33 cellular contexts compared by ENCODE assay signal in the genomic region with DNA sequence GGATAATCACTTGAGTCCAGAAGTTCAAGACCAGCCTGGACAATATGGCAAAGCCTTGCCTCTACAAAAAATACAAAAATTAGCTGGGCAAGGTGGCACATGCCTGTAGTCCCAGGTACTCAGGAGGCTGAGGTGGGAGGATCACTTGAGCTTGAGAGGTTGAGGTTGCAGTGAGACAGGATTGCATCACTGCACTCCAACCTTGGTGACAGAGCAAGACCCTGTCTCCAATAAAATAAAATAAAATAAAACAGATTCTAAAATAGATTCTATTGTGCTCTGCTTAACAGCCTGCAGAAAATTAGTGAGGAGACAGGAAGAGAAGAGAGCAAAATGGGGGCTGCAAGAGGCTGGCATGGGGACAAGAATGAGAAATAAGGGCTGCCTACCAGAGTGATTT.
"Had no signal": no experiment of that assay in that cellular context is flagged by ENCODE, and none has a peak within 500 bp of the region (broad histone marks: within the 10 kb centered on the region; RNA-seq: fewer than 3 reads in every experiment).

No MANE protein-coding gene starts in this region.

- H3K4me1 ChIP-seq: breast epithelium had no signal

- H3K27me3 ChIP-seq: adrenal gland, body of pancreas, brain microvascular endothelial cell, breast epithelium had no signal

- H3K36me3 ChIP-seq: adrenal gland, brain microvascular endothelial cell, breast epithelium had no signal

- H3K4me3 ChIP-seq: adrenal gland, body of pancreas, breast epithelium had no signal

- H3K9me3 ChIP-seq: adrenal gland, body of pancreas, breast epithelium had no signal

- ATAC-seq: activated CD8-positive, alpha-beta T cell treated with anti-CD3 and anti-CD28 coated beads for 36 hours; activated naive CD4-positive, alpha-beta T cell treated with anti-CD3 and anti-CD28 coated beads, Interleukin-2, amount 50 U/mL, for 72 hours; activated T-cell treated with anti-CD3 and anti-CD28 coated beads, Interleukin-2, amount 50 U/mL, for 4 hours; activated T-cell treated with anti-CD3 and anti-CD28 coated beads, Interleukin-2, amount 50 U/mL, for 72 hours; activated T-helper 17 cell treated with anti-CD3 and anti-CD28 coated beads, Interleukin-2, amount 50 U/mL, for 72 hours; body of pancreas had no signal

- H3K27ac ChIP-seq: adrenal gland, body of pancreas, brain microvascular endothelial cell, breast epithelium, VCaP had no signal

- FAIRE-seq: astrocyte, TTC549 had no signal

- DNase-seq: activated B cell treated with CpG ODN at 0.5 μM for 24 hours; activated CD4-positive, alpha-beta memory T cell treated with anti-CD3 and anti-CD28 coated beads for 36 hours; activated CD4-positive, alpha-beta T cell treated with anti-CD3 and anti-CD28 coated beads for 4 hours; activated CD4-positive, alpha-beta T cell treated with anti-CD3 and anti-CD28 coated beads, Interleukin-2, amount 10 ng/mL, durations not matched to agents 24 days and 14 days; activated CD4-positive, alpha-beta T cell treated with anti-CD3 and anti-CD28 coated beads, Interleukin-2, amount 50 U/mL, for 1 hour; activated CD4-positive, alpha-beta T cell treated with anti-CD3 and anti-CD28 coated beads, Interleukin-2, amount 50 U/mL, for 4 hours; activated CD4-positive, CD25-positive, alpha-beta regulatory T cell treated with anti-CD3 and anti-CD28 coated beads, Interleukin-2, amount 50 U/mL, for 72 hours; activated CD8-positive, alpha-beta memory T cell treated with anti-CD3 and anti-CD28 coated beads, Interleukin-2, amount 50 U/mL, for 4 hours; activated CD8-positive, alpha-beta T cell treated with anti-CD3 and anti-CD28 coated beads for 36 hours; activated effector memory CD4-positive, alpha-beta T cell treated with anti-CD3 and anti-CD28 coated beads, Interleukin-2, amount 50 U/mL, for 16 hours; activated gamma-delta T cell treated with Interleukin-2 at 50 U/mL for 16 hours; activated naive CD4-positive, alpha-beta T cell; activated naive CD4-positive, alpha-beta T cell treated with anti-CD3 and anti-CD28 coated beads for 36 hours; activated naive CD4-positive, alpha-beta T cell treated with anti-CD3 and anti-CD28 coated beads, Interleukin-2, amount 50 U/mL, for 16 hours; activated naive CD8-positive, alpha-beta T cell treated with anti-CD3 and anti-CD28 coated beads for 36 hours; activated T-cell treated with anti-CD3 and anti-CD28 coated beads for 4 hours; activated T-cell treated with anti-CD3 and anti-CD28 coated beads, Interleukin-2, amount 50 U/mL, for 1 hour; activated T-cell treated with anti-CD3 and anti-CD28 coated beads, Interleukin-2, amount 50 U/mL, for 4 hours; activated T-cell treated with anti-CD3 and anti-CD28 coated beads, Interleukin-2, amount 50 U/mL, for 72 hours; adrenal gland; amniotic stem cell; aorta; body of pancreas; brain microvascular endothelial cell; central memory CD4-positive, alpha-beta T cell; T-helper 2 cell; T-helper 9 cell had no signal
